Comparison of ENCODE assay signal across 1 cellular context in the genomic region with DNA sequence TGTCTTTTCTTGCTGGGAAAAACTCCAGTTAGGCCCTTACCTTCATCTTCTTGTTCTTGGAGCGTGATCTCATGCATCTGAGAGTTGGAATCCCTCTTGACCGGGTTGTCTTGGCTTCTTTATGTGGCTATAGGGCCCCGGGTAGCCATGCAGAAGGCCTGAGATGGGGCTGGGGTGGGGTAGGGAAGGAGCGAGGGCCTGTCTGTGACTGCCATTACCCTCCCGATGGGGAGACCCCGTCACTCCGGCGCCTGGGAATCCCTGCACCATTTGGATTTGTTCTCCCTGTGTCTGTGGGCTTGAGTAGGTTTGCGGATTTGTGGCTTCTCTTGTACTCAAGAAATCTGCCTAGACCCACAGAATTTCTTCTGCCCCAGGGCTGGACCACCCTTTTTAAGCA.
TF ChIP-seq lines count a peak whose summit lies in the region.

No MANE protein-coding gene starts in this region.

TF ChIP-seq in H1, 55 proteins besides CTCF, POLR2A, EP300 and RAD21:
- TF ChIP-seq POLR2AphosphoS5 (IDR thresholded peaks at IDR 0.05; ENCODE audit: low read depth, low read length) = no peak
- no peak for TF ChIP-seq PHF8 (conservative IDR thresholded peaks at IDR 0.05; ENCODE audit: low read depth, low read length)
TF ChIP-seq in H1: peak in this region for 0.
